ENCODE assay signal across 21 cellular contexts in genomic region chr18:77619523-77619922, GRCh38.
"Had no signal": no experiment of that assay in that cellular context is flagged by ENCODE, and none has a peak within 500 bp of the region (broad histone marks: within the 10 kb centered on the region; RNA-seq: fewer than 3 reads in every experiment).

No MANE protein-coding gene starts in this region.

- H3K27ac ChIP-seq: SJCRH30 had no signal

- H3K4me3 ChIP-seq: MG63, SJCRH30 had no signal

- H3K27me3 ChIP-seq: MG63, SJCRH30 had no signal

- ATAC-seq: HepG2, SK-N-SH treated with all-trans-retinoic acid at 6 μM for 48 hours had no signal

- H3K36me3 ChIP-seq: MG63, SJCRH30 had no signal

- H3K4me1 ChIP-seq: SJCRH30 had no signal

- DNase-seq: IMR-90, Karpas-422, KG1, MG63, NCI-H1092, NCI-H1105 treated with DMSO at 0.1 percent for 48 hours, NCI-H1417 treated with DMSO at 0.1 percent for 48 hours, NCI-H146, NCI-H1694 treated with DMSO at 0.1 percent for 48 hours, NCI-H1930, NCI-H2081, NCI-H2107, NCI-H2227 treated with DMSO at 0.1 percent for 48 hours, NCI-H510A, NCI-H524 treated with DMSO at 0.1 percent for 48 hours, NCI-H69, RPMI8226, SHP77 treated with DMSO at 0.1 percent for 48 hours, SJCRH30 had no signal

- H3K9me3 ChIP-seq: MG63, SJCRH30 had no signal
